21 cellular contexts compared by ENCODE assay signal in the genomic region with DNA sequence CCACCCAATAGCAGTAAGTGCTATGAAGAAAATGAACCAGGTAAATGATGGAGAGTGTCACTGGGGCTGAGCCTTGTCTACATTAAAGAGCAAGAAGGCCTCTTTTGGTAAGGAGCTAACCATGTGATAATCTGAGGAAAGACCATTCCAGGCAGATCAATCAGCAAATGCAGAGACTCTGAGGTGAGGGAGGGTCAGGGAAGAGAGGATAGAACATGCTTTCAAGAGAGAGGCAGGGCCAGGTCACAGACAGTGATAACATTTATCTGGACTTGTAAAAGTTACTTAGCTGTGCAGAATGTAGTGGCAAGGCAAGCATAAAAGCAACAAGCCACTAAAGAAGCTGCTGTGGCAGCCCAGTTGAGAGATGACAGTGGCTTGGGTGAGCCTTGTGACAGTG.
DNase-seq lines count a peak whose midpoint lies in the region; FAIRE-seq and TF ChIP-seq lines count a peak whose summit lies in the region.
"Had no signal": no experiment of that assay in that cellular context is flagged by ENCODE, and none has a peak within 500 bp of the region (broad histone marks: within the 10 kb centered on the region; RNA-seq: fewer than 3 reads in every experiment).

No MANE protein-coding gene starts in this region.

- H4K8ac ChIP-seq in mesendoderm (ENCODE audit: low read depth, low read length): no peak overlapping the region
- H4K8ac ChIP-seq in trophoblast cell (ENCODE audit: low read depth, low read length): no peak overlapping the region

- peaks cover 7% of the 10 kb centered on the region for H3K36me3 Mint-ChIP-seq in endodermal cell (ENCODE audit: low read depth)

- H3K27me3 ChIP-seq in bronchial epithelial cell (ENCODE audit: control insufficient read depth, insufficient read depth, low read length) (no peaks in the 10 kb centered on the region), mesendoderm (ENCODE audit: insufficient read depth, low read length, poor library complexity) (no peaks in the 10 kb centered on the region), trophoblast cell (ENCODE audit: insufficient read depth, low read length) (no peaks in the 10 kb centered on the region), endodermal cell (ENCODE audit: control insufficient read depth, insufficient read depth, low read length, poor library complexity, severe bottlenecking) (no peaks in the 10 kb centered on the region)
- H3K27me3 ChIP-seq: BE2C had no signal

- H3K4me2 ChIP-seq in mesendoderm (ENCODE audit: low read length): no peak overlapping the region
- no peak overlapping the region for H3K4me2 ChIP-seq in trophoblast cell (ENCODE audit: low read length)

- H3K56ac ChIP-seq in mesendoderm (ENCODE audit: low read length): no peak overlapping the region

- H3K9me3 ChIP-seq in trophoblast cell (ENCODE audit: insufficient read depth, low read depth, low read length): no peaks in the 10 kb centered on the region
- H3K9me3 ChIP-seq in endodermal cell (ENCODE audit: control insufficient read depth, low read length): no peaks in the 10 kb centered on the region
- H3K9me3 ChIP-seq: BE2C had no signal

- H3K79me2 ChIP-seq in mesendoderm (ENCODE audit: control insufficient read depth, insufficient read depth, low read length) (no peaks in the 10 kb centered on the region), trophoblast cell (ENCODE audit: control insufficient read depth, insufficient read depth, low read length, poor library complexity) (no peaks in the 10 kb centered on the region)

- H2AFZ ChIP-seq in trophoblast cell (ENCODE audit: insufficient read depth, low read length, poor library complexity): no peak overlapping the region

- H3K9ac ChIP-seq in mesendoderm (ENCODE audit: low read length) (no peak overlapping the region), trophoblast cell (ENCODE audit: low read length) (no peak overlapping the region), endodermal cell (ENCODE audit: extremely low read depth, low read length, poor library complexity, severe bottlenecking) (no peak overlapping the region)

- H2BK12ac ChIP-seq in trophoblast cell (ENCODE audit: low read length): no peak overlapping the region

- H3K4me1 Mint-ChIP-seq in endodermal cell: peaks cover 10% of the 10 kb centered on the region
- H3K4me1 Mint-ChIP-seq: CD8-positive, alpha-beta memory T cell had no signal

- H4K5ac ChIP-seq in mesendoderm (ENCODE audit: low read length): no peak overlapping the region

- no peak overlapping the region for H4K12ac ChIP-seq in trophoblast cell (ENCODE audit: low read depth, low read length)

- H3K4ac ChIP-seq in mesendoderm (ENCODE audit: low read depth, low read length) (no peak overlapping the region), trophoblast cell (ENCODE audit: low read depth, low read length) (no peak overlapping the region)

- no peak overlapping the region for H3K27ac ChIP-seq in mesendoderm (ENCODE audit: low read depth, low read length)
- no peak overlapping the region for H3K27ac ChIP-seq in trophoblast cell (ENCODE audit: low read depth, low read length)
- no peak overlapping the region for H3K27ac ChIP-seq in endodermal cell (ENCODE audit: low read depth, low read length)
- H3K27ac ChIP-seq: HL-60 had no signal

- no peak overlapping the region for H3K4me3 Mint-ChIP-seq in endodermal cell
- H3K4me3 Mint-ChIP-seq: CD4-positive, CD25-positive, alpha-beta regulatory T cell; CD8-positive, alpha-beta memory T cell had no signal

- H3K4me3 ChIP-seq in bronchial epithelial cell (ENCODE audit: low read depth, low read length) (no peak overlapping the region), mesendoderm (ENCODE audit: low read length) (no peak overlapping the region), trophoblast cell (ENCODE audit: low read depth, low read length) (no peak overlapping the region), endodermal cell (ENCODE audit: low read length) (no peak overlapping the region)

- no peak overlapping the region for H2BK15ac ChIP-seq in mesendoderm (replicated peaks; ENCODE audit: low read depth)

- H2AK5ac ChIP-seq in mesendoderm (ENCODE audit: low read length) (no peak overlapping the region), trophoblast cell (ENCODE audit: low read length) (no peak overlapping the region)

- no peak overlapping the region for H4K91ac ChIP-seq in trophoblast cell (ENCODE audit: low read depth, low read length)

- DNase-seq in OCI-M1 (lab: John Stamatoyannopoulos, UW): peak; percentile 13
- DNase-seq in bronchial epithelial cell (ENCODE audit: low read depth): no peak
- peak; percentile 40 for DNase-seq in mesendoderm
- DNase-seq in trophoblast cell: no peak
- no peak for DNase-seq in endodermal cell
- no peak for DNase-seq in occipital lobe (lab: John Stamatoyannopoulos, UW)
- DNase-seq: ACHN; BE2C; C1 segment of cervical spinal cord; CD4-positive, CD25-positive, alpha-beta regulatory T cell; CD8-positive, alpha-beta memory T cell; COR-L47; DMS 273 treated with DMSO at 0.1 percent for 48 hours; DMS53; HCEC 1CT had no signal

- H3K27ac Mint-ChIP-seq in endodermal cell: no peak overlapping the region

- peak; percentile 7 for FAIRE-seq in bronchial epithelial cell (lab: Jason Lieb, UNC)
- FAIRE-seq: A204.1, G401.6, GM12891, GM19239, H54 had no signal

- H3K18ac ChIP-seq in mesendoderm (ENCODE audit: low read length) (no peak overlapping the region), trophoblast cell (ENCODE audit: low read length) (no peak overlapping the region)

- H3K27me3 Mint-ChIP-seq in endodermal cell (ENCODE audit: insufficient read depth): no peaks in the 10 kb centered on the region
- H3K27me3 Mint-ChIP-seq: CD4-positive, CD25-positive, alpha-beta regulatory T cell; CD8-positive, alpha-beta memory T cell had no signal

- H3K36me3 ChIP-seq in bronchial epithelial cell (ENCODE audit: control insufficient read depth, insufficient read depth, low read length): no peaks in the 10 kb centered on the region
- H3K36me3 ChIP-seq in mesendoderm (ENCODE audit: control insufficient read depth, insufficient read depth, low read length): no peaks in the 10 kb centered on the region
- H3K36me3 ChIP-seq in trophoblast cell (ENCODE audit: control insufficient read depth in 1 of 2, insufficient read depth in 2 of 2, low read length in 2 of 2): no peaks in the 10 kb centered on the region
- H3K36me3 ChIP-seq in endodermal cell (ENCODE audit: control insufficient read depth, insufficient read depth, low read length): no peaks in the 10 kb centered on the region
- H3K36me3 ChIP-seq: BE2C had no signal

- H2BK5ac ChIP-seq in mesendoderm (ENCODE audit: low read length) (no peak overlapping the region), trophoblast cell (ENCODE audit: low read depth, low read length, poor library complexity) (no peak overlapping the region)

- H3K4me1 ChIP-seq in mesendoderm (ENCODE audit: control insufficient read depth, low read depth, low read length) (peaks cover 8% of the 10 kb centered on the region), trophoblast cell (ENCODE audit: control insufficient read depth in 1 of 2, insufficient read depth in 2 of 2, low read length in 2 of 2) (no peaks in the 10 kb centered on the region), endodermal cell (ENCODE audit: control insufficient read depth, insufficient read depth, low read length) (peaks cover 4% of the 10 kb centered on the region)
- H3K4me1 ChIP-seq: BE2C had no signal

- no peak overlapping the region for H3K23ac ChIP-seq in mesendoderm (ENCODE audit: low read length)
- H3K23ac ChIP-seq in trophoblast cell (ENCODE audit: low read length): no peak overlapping the region

- TF ChIP-seq CTCF in bronchial epithelial cell (IDR thresholded peaks at IDR 0.05; ENCODE audit: insufficient read depth, low read length, severe bottlenecking) (no peak), endodermal cell (conservative IDR thresholded peaks at IDR 0.05) (no peak)

- peaks cover 15% of the 10 kb centered on the region for H3K9me3 Mint-ChIP-seq in endodermal cell

- H3K79me1 ChIP-seq in mesendoderm (ENCODE audit: low read length): no peaks in the 10 kb centered on the region
- H3K79me1 ChIP-seq in trophoblast cell (ENCODE audit: low read length): no peaks in the 10 kb centered on the region

- no peak overlapping the region for H2BK120ac ChIP-seq in mesendoderm (ENCODE audit: low read depth, low read length)
- H2BK120ac ChIP-seq in trophoblast cell (ENCODE audit: insufficient read depth, low read length, poor library complexity): no peak overlapping the region

- no peak overlapping the region for H3K14ac ChIP-seq in trophoblast cell (ENCODE audit: low read length)

Comparison
In these comparisons a context has a peak if more than half of its experiments do, and no peak if none do; other contexts are left out.
1. DNase-seq: peak in OCI-M1 (single experiment) and mesendoderm (single experiment); none in bronchial epithelial cell (single experiment), trophoblast cell (0 of 2), endodermal cell (single experiment) and occipital lobe (single experiment).